8 cellular contexts compared by ENCODE assay signal in the genomic region with DNA sequence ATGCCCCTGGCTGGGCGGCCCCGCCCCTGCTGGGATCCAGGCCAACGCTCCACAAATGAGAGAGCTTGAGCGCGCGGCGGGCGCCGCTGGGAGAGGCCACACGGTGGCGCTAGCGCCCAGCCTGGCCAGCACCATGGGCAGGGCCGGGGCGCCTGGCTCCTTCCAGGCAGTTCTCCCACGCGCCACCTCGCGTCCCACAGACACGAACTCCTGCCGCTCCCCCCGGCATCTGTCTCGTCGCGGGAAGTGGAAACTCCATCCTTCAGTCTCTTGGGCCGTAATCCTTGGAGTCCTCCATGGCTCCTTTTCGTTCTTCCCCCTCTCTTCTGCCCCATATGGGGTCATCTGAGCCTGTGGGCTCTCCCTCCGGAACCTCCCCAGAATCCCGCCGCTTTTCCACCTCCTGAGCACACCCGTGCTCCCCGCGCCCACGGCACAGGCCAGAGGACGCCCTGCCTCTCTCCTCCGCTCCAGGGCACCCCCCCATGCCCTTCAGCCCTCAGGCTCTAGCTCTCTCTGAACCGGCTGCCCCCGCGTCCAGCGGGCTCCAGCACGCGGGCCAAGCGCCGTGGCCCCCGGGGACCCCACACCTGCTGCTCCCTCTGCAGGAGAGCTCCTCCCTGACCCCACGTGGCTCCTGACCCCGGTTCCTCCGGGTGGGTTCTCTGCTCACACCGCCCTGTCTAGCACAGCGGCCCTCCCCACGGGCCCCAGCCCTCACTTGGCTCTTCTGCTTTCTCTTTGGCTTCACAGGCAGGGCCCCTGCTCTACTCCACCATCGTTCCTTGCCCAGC. TPM values are rescaled to one million over a fixed set of nuclear protein-coding genes. Genes with fewer than 3 reads are reported as not detected.
DNase-seq lines count a peak whose midpoint lies in the region; ATAC-seq and TF ChIP-seq lines count a peak whose summit lies in the region.

No MANE protein-coding gene starts in this region.

- ATAC-seq in PC-3, result peak; percentile 64
- peak; percentile 87 to 96 (median 96) for ATAC-seq in natural killer cell
- peak; percentile 82 for ATAC-seq in stimulated activated memory B cell treated with anti-CD40 and anti-IgM and Interleukin-4, amounts not matched to agents 10 μg/mL and 1 μg/mL and 100 μg/mL, for 72 hours

- DNase-seq in Ammon's horn (ENCODE audit: low spot score) (peak; percentile 93), GM19240 (ENCODE audit: insufficient read length, low spot score) (peak; percentile 89), HuH-7.5 (ENCODE audit: low spot score) (peak; percentile 96), PC-3 (peak; percentile 92), fibroblast of peridontal ligament (ENCODE audit: extremely low read depth) (peak; percentile 86), natural killer cell (peak; percentile 67)
- DNase-seq in activated T-helper 1 cell treated with anti-CD3 and anti-CD28 coated beads, Interleukin-12 subunit alpha, Interleukin-12 subunit beta, Interleukin-2, Interleukin-4 antibody, amounts not matched to agents 30 ng/mL and 10 ng/mL and 1 ng/mL, durations not matched to agents 14 hours and 24 hours and 36 hours (ENCODE audit: low spot score), result peak; percentile 55

- no TSS peak for BruUV-seq in PC-3 (replicated peaks; lab: Mats Ljungman, UMichigan)

- no peaks in the 10 kb centered on the region for H3K9me3 ChIP-seq in PC-3 (ENCODE audit: low read length)

- intact Hi-C loops in PC-3 (cut with micrococcal nuclease) (no loop called here), natural killer cell (cut with micrococcal nuclease) (loop anchor here (1.0 kb wide), 1 partner anchor 657 kb away; no protein-coding TSS in a partner anchor)
- intact Hi-C loops in activated T-helper 1 cell treated with anti-CD3 and anti-CD28 coated beads, Interleukin-12 subunit alpha, Interleukin-12 subunit beta, Interleukin-2, Interleukin-4 antibody, amounts not matched to agents 30 ng/mL and 10 ng/mL and 1 ng/mL, durations not matched to agents 14 hours and 24 hours and 36 hours (cut with micrococcal nuclease), result loop anchor here (1.0 to 5.0 kb wide), 3 partner anchors 58 to 657 kb away; no protein-coding TSS in a partner anchor

- no peak overlapping the region for H3K4me3 Mint-ChIP-seq in activated T-helper 1 cell treated with anti-CD3 and anti-CD28 coated beads, Interleukin-12 subunit alpha, Interleukin-12 subunit beta, Interleukin-2, Interleukin-4 antibody, amounts not matched to agents 30 ng/mL and 10 ng/mL and 1 ng/mL, durations not matched to agents 14 hours and 24 hours and 36 hours
- peak overlapping the region; percentile 84 for H3K4me3 Mint-ChIP-seq in natural killer cell
- peak overlapping the region; percentile 55 for H3K4me3 Mint-ChIP-seq in stimulated activated memory B cell treated with anti-CD40 and anti-IgM and Interleukin-4, amounts not matched to agents 10 μg/mL and 1 μg/mL and 100 μg/mL, for 72 hours

- peak overlapping the region; percentile 96 for H3K27ac ChIP-seq in PC-3 (ENCODE audit: low read length)

- H3K36me3 Mint-ChIP-seq in activated T-helper 1 cell treated with anti-CD3 and anti-CD28 coated beads, Interleukin-12 subunit alpha, Interleukin-12 subunit beta, Interleukin-2, Interleukin-4 antibody, amounts not matched to agents 30 ng/mL and 10 ng/mL and 1 ng/mL, durations not matched to agents 14 hours and 24 hours and 36 hours (ENCODE audit: low read depth), result peaks cover 32% of the 10 kb centered on the region
- H3K36me3 Mint-ChIP-seq in natural killer cell, result no peaks in the 10 kb centered on the region
- peaks cover 31% of the 10 kb centered on the region for H3K36me3 Mint-ChIP-seq in stimulated activated memory B cell treated with anti-CD40 and anti-IgM and Interleukin-4, amounts not matched to agents 10 μg/mL and 1 μg/mL and 100 μg/mL, for 72 hours

- H3K4me2 ChIP-seq in PC-3 (ENCODE audit: low read length), result peak overlapping the region; percentile 86

- H3K4me1 Mint-ChIP-seq in activated T-helper 1 cell treated with anti-CD3 and anti-CD28 coated beads, Interleukin-12 subunit alpha, Interleukin-12 subunit beta, Interleukin-2, Interleukin-4 antibody, amounts not matched to agents 30 ng/mL and 10 ng/mL and 1 ng/mL, durations not matched to agents 14 hours and 24 hours and 36 hours (ENCODE audit: low read depth), result peaks cover 6% of the 10 kb centered on the region
- H3K4me1 Mint-ChIP-seq in natural killer cell, result peaks cover 11 to 14% of the 10 kb centered on the region in 2 donors
- peaks cover 29% of the 10 kb centered on the region for H3K4me1 Mint-ChIP-seq in stimulated activated memory B cell treated with anti-CD40 and anti-IgM and Interleukin-4, amounts not matched to agents 10 μg/mL and 1 μg/mL and 100 μg/mL, for 72 hours

- H3K36me3 ChIP-seq in PC-3 (ENCODE audit: low read depth, low read length), result no peaks in the 10 kb centered on the region

- H2AFZ ChIP-seq in PC-3 (ENCODE audit: low read length), result peak overlapping the region; percentile 93

- peak overlapping the region; percentile 72 for H3K9ac ChIP-seq in PC-3 (ENCODE audit: low read length)

- no peaks in the 10 kb centered on the region for H3K9me2 ChIP-seq in PC-3 (replicated peaks; ENCODE audit: low read length)

- no peaks in the 10 kb centered on the region for H3K9me3 Mint-ChIP-seq in activated T-helper 1 cell treated with anti-CD3 and anti-CD28 coated beads, Interleukin-12 subunit alpha, Interleukin-12 subunit beta, Interleukin-2, Interleukin-4 antibody, amounts not matched to agents 30 ng/mL and 10 ng/mL and 1 ng/mL, durations not matched to agents 14 hours and 24 hours and 36 hours
- no peaks in the 10 kb centered on the region for H3K9me3 Mint-ChIP-seq in natural killer cell
- no peaks in the 10 kb centered on the region for H3K9me3 Mint-ChIP-seq in stimulated activated memory B cell treated with anti-CD40 and anti-IgM and Interleukin-4, amounts not matched to agents 10 μg/mL and 1 μg/mL and 100 μg/mL, for 72 hours

- H3K27ac Mint-ChIP-seq in activated T-helper 1 cell treated with anti-CD3 and anti-CD28 coated beads, Interleukin-12 subunit alpha, Interleukin-12 subunit beta, Interleukin-2, Interleukin-4 antibody, amounts not matched to agents 30 ng/mL and 10 ng/mL and 1 ng/mL, durations not matched to agents 14 hours and 24 hours and 36 hours, result no peak overlapping the region
- H3K27ac Mint-ChIP-seq in natural killer cell, result no peak overlapping the region
- peak overlapping the region; percentile 40 for H3K27ac Mint-ChIP-seq in stimulated activated memory B cell treated with anti-CD40 and anti-IgM and Interleukin-4, amounts not matched to agents 10 μg/mL and 1 μg/mL and 100 μg/mL, for 72 hours

- no peaks in the 10 kb centered on the region for H3K27me3 Mint-ChIP-seq in activated T-helper 1 cell treated with anti-CD3 and anti-CD28 coated beads, Interleukin-12 subunit alpha, Interleukin-12 subunit beta, Interleukin-2, Interleukin-4 antibody, amounts not matched to agents 30 ng/mL and 10 ng/mL and 1 ng/mL, durations not matched to agents 14 hours and 24 hours and 36 hours (ENCODE audit: insufficient read depth)
- no peaks in the 10 kb centered on the region for H3K27me3 Mint-ChIP-seq in natural killer cell (ENCODE audit: low read depth in 2 of 2)
- no peaks in the 10 kb centered on the region for H3K27me3 Mint-ChIP-seq in stimulated activated memory B cell treated with anti-CD40 and anti-IgM and Interleukin-4, amounts not matched to agents 10 μg/mL and 1 μg/mL and 100 μg/mL, for 72 hours

- H3K27me3 ChIP-seq in PC-3 (ENCODE audit: low read length), result no peaks in the 10 kb centered on the region

- peak overlapping the region; percentile 67 for H3K4me3 ChIP-seq in PC-3 (ENCODE audit: low read length)

- CTCF ChIA-PET in PC-3 (lab: Charles Lee), result interaction anchor here (0.6 to 1.5 kb wide), 4 partner anchors 32 to 209 kb away, joined by 3 to 7 read pairs (median 3); partner anchors contain the start of gene EDN2

- peak; percentile 81 for TF ChIP-seq CTCF in PC-3 (conservative IDR thresholded peaks at IDR 0.05; ENCODE audit: low read depth, low read length)
- peak; percentile 85 for TF ChIP-seq CTCF in natural killer cell (IDR thresholded peaks at IDR 0.05)

- H3K79me2 ChIP-seq in PC-3 (ENCODE audit: low read length), result no peaks in the 10 kb centered on the region

- no peaks in the 10 kb centered on the region for H4K20me1 ChIP-seq in PC-3 (ENCODE audit: low read length)

- H3K4me1 ChIP-seq in PC-3 (ENCODE audit: insufficient read depth, low read length), result peaks cover 33% of the 10 kb centered on the region

- H3F3A ChIP-seq in PC-3 (ENCODE audit: low read length, unreplicated experiment), result peaks cover 9% of the 10 kb centered on the region

- POLR2A ChIA-PET in PC-3 (lab: Charles Lee; ENCODE audit: unreplicated experiment), result no interaction called here

RNA-seq across cellular contexts. Expression of gene EDN2, which starts 31.9 kb away (rescaled TPM):
- total RNA-seq in PC-3 (2014; rRNA removed) (0.36 TPM in 1 of 2 replicates, not detected in the other), natural killer cell (under 1 TPM; 0.29 to 0.93 (median 0.64) TPM)
- total RNA-seq in activated T-helper 1 cell treated with anti-CD3 and anti-CD28 coated beads, Interleukin-12 subunit alpha, Interleukin-12 subunit beta, Interleukin-2, Interleukin-4 antibody, amounts not matched to agents 30 ng/mL and 10 ng/mL and 1 ng/mL, durations not matched to agents 14 hours and 24 hours and 36 hours, result not detected in 2 replicates

Comparison
In these comparisons a context has a peak if more than half of its experiments do, and no peak if none do; other contexts are left out.
1. Peak in every context shown above with its lines: DNase-seq, ATAC-seq, H3K4me3 ChIP-seq and H3K27ac ChIP-seq.